In genomic region chr17:41865596-41865893, GRCh38 we compare ENCODE assay signal across 8 cellular contexts. TPM values are rescaled to one million over a fixed set of nuclear protein-coding genes. Genes with fewer than 3 reads are reported as not detected.
DNase-seq lines count a peak whose midpoint lies in the region; ATAC-seq, FAIRE-seq and TF ChIP-seq lines count a peak whose summit lies in the region.

No MANE protein-coding gene starts in this region.

- peak; percentile 17 for FAIRE-seq in G401.6 (lab: Jason Lieb, UNC)

- H3K4me3 ChIP-seq in Panc1 (ENCODE audit: low read depth in 2 of 2, low read length in 2 of 2) = peak overlapping the region; percentile 46 to 85
- H3K4me3 ChIP-seq in epithelial cell of proximal tubule (ENCODE audit: low read depth, low read length) = peak overlapping the region; percentile 93
- H3K4me3 ChIP-seq in prostate gland = peak overlapping the region; percentile 83 to 99

- no peak for DNase-seq in Panc1 (ENCODE audit: low read depth, low spot score)
- DNase-seq in epithelial cell of proximal tubule (ENCODE audit: low read depth) = peak; percentile 16
- no peak for DNase-seq in prostate gland (ENCODE audit: low spot score)
- DNase-seq in NCI-H774 (lab: John Stamatoyannopoulos, UW) = no peak
- no peak for DNase-seq in NCI-H345 treated with DMSO at 0.1 percent for 48 hours (lab: John Stamatoyannopoulos, UW; ENCODE audit: unreplicated experiment)

- 2% methylated on average over 10 of the region's 10 CpGs for WGBS in prostate gland

- CTCF ChIA-PET in Panc1 (lab: Charles Lee) = interaction anchor here (0.6 kb wide), 1 partner anchor 32 kb away, joined by 3 read pairs; no protein-coding TSS in a partner anchor

- TF ChIP-seq POLR2A in prostate gland (IDR thresholded peaks at IDR 0.05) = no peak

- no peak for ATAC-seq in Panc1
- no peak for ATAC-seq in HG02885 (IDR thresholded peaks at IDR 0.05; ENCODE audit: poor library complexity, unreplicated experiment)
- no peak for ATAC-seq in HG02610 (IDR thresholded peaks at IDR 0.05; ENCODE audit: unreplicated experiment)

- no TSS peak for BruUV-seq in Panc1 (replicated peaks; lab: Mats Ljungman, UMichigan)

- H3K27ac ChIP-seq in Panc1 (ENCODE audit: low read length) (peak overlapping the region; percentile 58; the same call in 1 of the 2 replicates), prostate gland (peak overlapping the region; percentile 83 to 90)

- in situ Hi-C loops in Panc1 (cut with HindIII; ENCODE audit: low pct_unique_long_range_greater_than_20kb, low sequenced_read_pairs) = no loop called here

- peaks cover 5% of the 10 kb centered on the region; the same call in 1 of the 2 replicates for H3K4me1 ChIP-seq in Panc1 (ENCODE audit: control insufficient read depth, insufficient read depth, low read length)
- H3K4me1 ChIP-seq in prostate gland (replicated peaks) = peaks cover 14% of the 10 kb centered on the region

- H3K36me3 ChIP-seq in Panc1 (ENCODE audit: control insufficient read depth, insufficient read depth, low read length) (no peaks in the 10 kb centered on the region; the same call in none of the 2 replicates), prostate gland (no peaks in the 10 kb centered on the region)

- TF ChIP-seq CTCF in Panc1 (IDR thresholded peaks at IDR 0.05) (no peak), epithelial cell of proximal tubule (conservative IDR thresholded peaks at IDR 0.05; ENCODE audit: low read depth, low read length) (no peak), prostate gland (IDR thresholded peaks at IDR 0.05) (no peak)

- H3K9me3 ChIP-seq in Panc1 (ENCODE audit: control insufficient read depth, insufficient read depth, low read depth, low read length) (no peaks in the 10 kb centered on the region), prostate gland (no peaks in the 10 kb centered on the region)

- intact Hi-C loops in Panc1 (cut with micrococcal nuclease; ENCODE audit: unreplicated experiment) = no loop called here
- intact Hi-C loops in prostate gland (cut with DNase I) = no loop called here

- POLR2A ChIA-PET in Panc1 (lab: Charles Lee) = no interaction called here

- H3K27me3 ChIP-seq in Panc1 (ENCODE audit: control insufficient read depth, insufficient read depth, low read length) (no peaks in the 10 kb centered on the region), prostate gland (replicated peaks; ENCODE audit: insufficient read depth) (no peaks in the 10 kb centered on the region)

RNA-seq across cellular contexts. Expression of gene KLHL11, which starts 0.3 kb away (rescaled TPM):
- total RNA-seq in Panc1 (2021; ENCODE audit: unreplicated experiment) (12.5 TPM), epithelial cell of proximal tubule (12.3 and 13.8 TPM in 2 replicates), prostate gland (10 to 100 TPM; 24.2 to 45.0 TPM)
- 0.76 TPM for polyA plus RNA-seq in Panc1 (2012; ENCODE audit: insufficient read length)

RNA-seq across cellular contexts. Expression of gene KLHL10, which starts 27.9 kb away (rescaled TPM):
- not detected for total RNA-seq in Panc1 (2021; ENCODE audit: unreplicated experiment)
- polyA plus RNA-seq in Panc1 (2012; ENCODE audit: insufficient read length) = not detected
- not detected in 2 replicates for total RNA-seq in epithelial cell of proximal tubule
- total RNA-seq in prostate gland = 1 to 10 TPM in 1 of 2 donors, under 1 TPM in 1; 0.14 to 6.5 TPM

RNA-seq across cellular contexts. Expression of gene NT5C3B, which starts 29.5 kb away (rescaled TPM):
- total RNA-seq in Panc1 (2021; ENCODE audit: unreplicated experiment) (118 TPM), epithelial cell of proximal tubule (67.6 and 70.8 TPM in 2 replicates), prostate gland (10 to 100 TPM; 53.9 to 67.2 TPM)
- 135 TPM for polyA plus RNA-seq in Panc1 (2012; ENCODE audit: insufficient read length)

RNA-seq across cellular contexts. Expression of gene FKBP10, which starts 52.7 kb away (rescaled TPM):
- total RNA-seq in Panc1 (2021; ENCODE audit: unreplicated experiment) = 190 TPM
- polyA plus RNA-seq in Panc1 (2012; ENCODE audit: insufficient read length) = 299 TPM
- 106 and 143 TPM in 2 replicates for total RNA-seq in epithelial cell of proximal tubule
- total RNA-seq in prostate gland = 10 to 100 TPM; 24.5 to 50.2 TPM

RNA-seq across cellular contexts. Expression of gene ACLY, which starts 53.2 kb away (rescaled TPM):
- total RNA-seq in Panc1 (2021; ENCODE audit: unreplicated experiment) (225 TPM), epithelial cell of proximal tubule (193 and 311 TPM in 2 replicates), prostate gland (100 to 1,000 TPM; 114 to 203 TPM)
- 176 TPM for polyA plus RNA-seq in Panc1 (2012; ENCODE audit: insufficient read length)
